ENCODE assay signal across 2 cellular contexts in genomic region chr3:67377299-67377698, GRCh38.
TF ChIP-seq lines count a peak whose summit lies in the region.

No MANE protein-coding gene starts in this region.

TF ChIP-seq in IMR-90, 13 proteins besides CTCF, POLR2A, EP300 and RAD21:
- peak; percentile 86 for TF ChIP-seq USF2 (IDR thresholded peaks at IDR 0.05; ENCODE audit: low read depth, low read length)
- TF ChIP-seq CHD1 (IDR thresholded peaks at IDR 0.05; ENCODE audit: low read depth, low read length), result no peak
- no peak for TF ChIP-seq NFE2L2 (IDR thresholded peaks at IDR 0.05; ENCODE audit: low read depth, low read length)

TF ChIP-seq in H1, 55 proteins besides CTCF, POLR2A, EP300 and RAD21:
- no peak for TF ChIP-seq RNF2 (IDR thresholded peaks at IDR 0.05; ENCODE audit: borderline replicate concordance, low read depth, low read length, missing control alignments, poor library complexity, severe bottlenecking)
- no peak for TF ChIP-seq SP2 (IDR thresholded peaks at IDR 0.05; ENCODE audit: low read length)
- TF ChIP-seq YY1 (IDR thresholded peaks at IDR 0.05; ENCODE audit: low read depth, low read length), result no peak
- no peak for TF ChIP-seq CTBP2 (IDR thresholded peaks at IDR 0.05; ENCODE audit: borderline replicate concordance, insufficient read depth, insufficient read length, low read length)
- TF ChIP-seq BRCA1 (IDR thresholded peaks at IDR 0.05; ENCODE audit: low read depth, low read length), result no peak
- TF ChIP-seq USF2 (IDR thresholded peaks at IDR 0.05; ENCODE audit: low read length), result peak; percentile 92
- TF ChIP-seq JUND (IDR thresholded peaks at IDR 0.05; ENCODE audit: low read length), result no peak
- no peak for TF ChIP-seq KDM4A (IDR thresholded peaks at IDR 0.05; ENCODE audit: low read depth, low read length, severe bottlenecking)
- TF ChIP-seq CBX8 (IDR thresholded peaks at IDR 0.05; ENCODE audit: borderline replicate concordance, low read depth, low read length), result no peak
- no peak for TF ChIP-seq HDAC2 (IDR thresholded peaks at IDR 0.05; ENCODE audit: borderline replicate concordance in 1 of 2, low read depth in 2 of 2, low read length in 2 of 2)
- no peak for TF ChIP-seq KDM1A (IDR thresholded peaks at IDR 0.05; ENCODE audit: borderline replicate concordance, low read length)
- peak; percentile 53; the same call in 1 of the 2 replicates for TF ChIP-seq SIX5 (IDR thresholded peaks at IDR 0.05; ENCODE audit: low read depth, low read length)
- no peak for TF ChIP-seq TBP (IDR thresholded peaks at IDR 0.05; ENCODE audit: low read depth, low read length)
- TF ChIP-seq BCL11A (IDR thresholded peaks at IDR 0.05; ENCODE audit: low read depth in 2 of 2, low read length in 2 of 2), result no peak
- TF ChIP-seq POU5F1 (IDR thresholded peaks at IDR 0.05; ENCODE audit: low read depth, low read length), result no peak
- no peak for TF ChIP-seq SIRT6 (IDR thresholded peaks at IDR 0.05; ENCODE audit: low read length)
- peak; percentile 84 for TF ChIP-seq ATF3 (IDR thresholded peaks at IDR 0.05; ENCODE audit: insufficient read depth, low read depth, low read length)
- no peak for TF ChIP-seq CREB1 (IDR thresholded peaks at IDR 0.05)
- TF ChIP-seq SP1 (IDR thresholded peaks at IDR 0.05; ENCODE audit: low read depth, low read length), result no peak
TF ChIP-seq in H1: peak in this region for 3.
